6 cellular contexts compared by ENCODE assay signal in genomic region chr1:166343276-166343675, GRCh38.
"Had no signal": no experiment of that assay in that cellular context is flagged by ENCODE, and none has a peak within 500 bp of the region (broad histone marks: within the 10 kb centered on the region; RNA-seq: fewer than 3 reads in every experiment).

No MANE protein-coding gene starts in this region.

- DNase-seq: IMR-90, KBM-7 had no signal

- H3K27ac ChIP-seq: HL-60 had no signal

- H3K4me3 ChIP-seq: K562 had no signal

- H3K27ac Mint-ChIP-seq: IgD-negative memory B cell had no signal

- H3K4me1 Mint-ChIP-seq: IgD-negative memory B cell had no signal

- ATAC-seq: HepG2, K562 had no signal

- H3K4me3 Mint-ChIP-seq: IgD-negative memory B cell had no signal
